Comparison of ENCODE assay signal across 1 cellular context in genomic region chr2:227703280-227703732, GRCh38.
TF ChIP-seq lines count a peak whose summit lies in the region.

No MANE protein-coding gene starts in this region.

TF ChIP-seq in H1, 55 proteins besides CTCF, POLR2A, EP300 and RAD21:
- TF ChIP-seq BACH1 (IDR thresholded peaks at IDR 0.05; ENCODE audit: low read length) (no peak), ASH2L (IDR thresholded peaks at IDR 0.05; ENCODE audit: low read length) (no peak), EZH2 (IDR thresholded peaks at IDR 0.05; ENCODE audit: low read depth, low read length, severe bottlenecking) (no peak), SRF (IDR thresholded peaks at IDR 0.05; ENCODE audit: low read depth, low read length) (no peak), ATF3 (IDR thresholded peaks at IDR 0.05; ENCODE audit: insufficient read depth, low read depth, low read length) (no peak), SP4 (IDR thresholded peaks at IDR 0.05; ENCODE audit: low read length) (no peak), SIN3A (conservative IDR thresholded peaks at IDR 0.05 in 1 of 2, IDR thresholded peaks at IDR 0.05 in 1 of 2; ENCODE audit: low read depth in 1 of 2, low read length in 2 of 2) (no peak), KDM1A (IDR thresholded peaks at IDR 0.05; ENCODE audit: borderline replicate concordance, low read length) (no peak), JUND (IDR thresholded peaks at IDR 0.05; ENCODE audit: low read length) (no peak), CREB1 (IDR thresholded peaks at IDR 0.05) (no peak), SP2 (IDR thresholded peaks at IDR 0.05; ENCODE audit: low read length) (no peak), CHD1 (IDR thresholded peaks at IDR 0.05; ENCODE audit: low read depth, low read length) (no peak), TCF12 (IDR thresholded peaks at IDR 0.05; ENCODE audit: low read depth, low read length) (no peak), MAFK (IDR thresholded peaks at IDR 0.05; ENCODE audit: low read depth, low read length) (no peak), RBBP5 (IDR thresholded peaks at IDR 0.05; ENCODE audit: borderline replicate concordance, low read depth, low read length) (no peak), ATF2 (IDR thresholded peaks at IDR 0.05; ENCODE audit: low read length) (no peak), RFX5 (IDR thresholded peaks at IDR 0.05; ENCODE audit: borderline replicate concordance, low read depth, low read length) (no peak), CEBPB (IDR thresholded peaks at IDR 0.05; ENCODE audit: low read depth, low read length) (no peak), BRCA1 (IDR thresholded peaks at IDR 0.05; ENCODE audit: low read depth, low read length) (no peak)
- TF ChIP-seq, protein P1, sequence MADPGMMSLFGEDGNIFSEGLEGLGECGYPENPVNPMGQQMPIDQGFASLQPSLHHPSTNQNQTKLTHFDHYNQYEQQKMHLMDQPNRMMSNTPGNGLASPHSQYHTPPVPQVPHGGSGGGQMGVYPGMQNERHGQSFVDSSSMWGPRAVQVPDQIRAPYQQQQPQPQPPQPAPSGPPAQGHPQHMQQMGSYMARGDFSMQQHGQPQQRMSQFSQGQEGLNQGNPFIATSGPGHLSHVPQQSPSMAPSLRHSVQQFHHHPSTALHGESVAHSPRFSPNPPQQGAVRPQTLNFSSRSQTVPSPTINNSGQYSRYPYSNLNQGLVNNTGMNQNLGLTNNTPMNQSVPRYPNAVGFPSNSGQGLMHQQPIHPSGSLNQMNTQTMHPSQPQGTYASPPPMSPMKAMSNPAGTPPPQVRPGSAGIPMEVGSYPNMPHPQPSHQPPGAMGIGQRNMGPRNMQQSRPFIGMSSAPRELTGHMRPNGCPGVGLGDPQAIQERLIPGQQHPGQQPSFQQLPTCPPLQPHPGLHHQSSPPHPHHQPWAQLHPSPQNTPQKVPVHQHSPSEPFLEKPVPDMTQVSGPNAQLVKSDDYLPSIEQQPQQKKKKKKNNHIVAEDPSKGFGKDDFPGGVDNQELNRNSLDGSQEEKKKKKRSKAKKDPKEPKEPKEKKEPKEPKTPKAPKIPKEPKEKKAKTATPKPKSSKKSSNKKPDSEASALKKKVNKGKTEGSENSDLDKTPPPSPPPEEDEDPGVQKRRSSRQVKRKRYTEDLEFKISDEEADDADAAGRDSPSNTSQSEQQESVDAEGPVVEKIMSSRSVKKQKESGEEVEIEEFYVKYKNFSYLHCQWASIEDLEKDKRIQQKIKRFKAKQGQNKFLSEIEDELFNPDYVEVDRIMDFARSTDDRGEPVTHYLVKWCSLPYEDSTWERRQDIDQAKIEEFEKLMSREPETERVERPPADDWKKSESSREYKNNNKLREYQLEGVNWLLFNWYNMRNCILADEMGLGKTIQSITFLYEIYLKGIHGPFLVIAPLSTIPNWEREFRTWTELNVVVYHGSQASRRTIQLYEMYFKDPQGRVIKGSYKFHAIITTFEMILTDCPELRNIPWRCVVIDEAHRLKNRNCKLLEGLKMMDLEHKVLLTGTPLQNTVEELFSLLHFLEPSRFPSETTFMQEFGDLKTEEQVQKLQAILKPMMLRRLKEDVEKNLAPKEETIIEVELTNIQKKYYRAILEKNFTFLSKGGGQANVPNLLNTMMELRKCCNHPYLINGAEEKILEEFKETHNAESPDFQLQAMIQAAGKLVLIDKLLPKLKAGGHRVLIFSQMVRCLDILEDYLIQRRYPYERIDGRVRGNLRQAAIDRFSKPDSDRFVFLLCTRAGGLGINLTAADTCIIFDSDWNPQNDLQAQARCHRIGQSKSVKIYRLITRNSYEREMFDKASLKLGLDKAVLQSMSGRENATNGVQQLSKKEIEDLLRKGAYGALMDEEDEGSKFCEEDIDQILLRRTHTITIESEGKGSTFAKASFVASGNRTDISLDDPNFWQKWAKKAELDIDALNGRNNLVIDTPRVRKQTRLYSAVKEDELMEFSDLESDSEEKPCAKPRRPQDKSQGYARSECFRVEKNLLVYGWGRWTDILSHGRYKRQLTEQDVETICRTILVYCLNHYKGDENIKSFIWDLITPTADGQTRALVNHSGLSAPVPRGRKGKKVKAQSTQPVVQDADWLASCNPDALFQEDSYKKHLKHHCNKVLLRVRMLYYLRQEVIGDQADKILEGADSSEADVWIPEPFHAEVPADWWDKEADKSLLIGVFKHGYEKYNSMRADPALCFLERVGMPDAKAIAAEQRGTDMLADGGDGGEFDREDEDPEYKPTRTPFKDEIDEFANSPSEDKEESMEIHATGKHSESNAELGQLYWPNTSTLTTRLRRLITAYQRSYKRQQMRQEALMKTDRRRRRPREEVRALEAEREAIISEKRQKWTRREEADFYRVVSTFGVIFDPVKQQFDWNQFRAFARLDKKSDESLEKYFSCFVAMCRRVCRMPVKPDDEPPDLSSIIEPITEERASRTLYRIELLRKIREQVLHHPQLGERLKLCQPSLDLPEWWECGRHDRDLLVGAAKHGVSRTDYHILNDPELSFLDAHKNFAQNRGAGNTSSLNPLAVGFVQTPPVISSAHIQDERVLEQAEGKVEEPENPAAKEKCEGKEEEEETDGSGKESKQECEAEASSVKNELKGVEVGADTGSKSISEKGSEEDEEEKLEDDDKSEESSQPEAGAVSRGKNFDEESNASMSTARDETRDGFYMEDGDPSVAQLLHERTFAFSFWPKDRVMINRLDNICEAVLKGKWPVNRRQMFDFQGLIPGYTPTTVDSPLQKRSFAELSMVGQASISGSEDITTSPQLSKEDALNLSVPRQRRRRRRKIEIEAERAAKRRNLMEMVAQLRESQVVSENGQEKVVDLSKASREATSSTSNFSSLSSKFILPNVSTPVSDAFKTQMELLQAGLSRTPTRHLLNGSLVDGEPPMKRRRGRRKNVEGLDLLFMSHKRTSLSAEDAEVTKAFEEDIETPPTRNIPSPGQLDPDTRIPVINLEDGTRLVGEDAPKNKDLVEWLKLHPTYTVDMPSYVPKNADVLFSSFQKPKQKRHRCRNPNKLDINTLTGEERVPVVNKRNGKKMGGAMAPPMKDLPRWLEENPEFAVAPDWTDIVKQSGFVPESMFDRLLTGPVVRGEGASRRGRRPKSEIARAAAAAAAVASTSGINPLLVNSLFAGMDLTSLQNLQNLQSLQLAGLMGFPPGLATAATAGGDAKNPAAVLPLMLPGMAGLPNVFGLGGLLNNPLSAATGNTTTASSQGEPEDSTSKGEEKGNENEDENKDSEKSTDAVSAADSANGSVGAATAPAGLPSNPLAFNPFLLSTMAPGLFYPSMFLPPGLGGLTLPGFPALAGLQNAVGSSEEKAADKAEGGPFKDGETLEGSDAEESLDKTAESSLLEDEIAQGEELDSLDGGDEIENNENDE (IDR thresholded peaks at IDR 0.05; ENCODE audit: insufficient replicate concordance, low read length), result no peak
